Comparison of ENCODE assay signal across 1 cellular context in genomic region chr16:66601471-66601870, GRCh38.
TF ChIP-seq lines count a peak whose summit lies in the region.

No MANE protein-coding gene starts in this region.

TF ChIP-seq in HepG2, 621 proteins besides CTCF, POLR2A, EP300 and RAD21:
- no peak for TF ChIP-seq HNF4G (IDR thresholded peaks at IDR 0.05; ENCODE audit: borderline replicate concordance, low read depth, low read length)
- 0 out of 2 replicates have a peak, but pooled peaks have one; percentile 22 for TF ChIP-seq HNF4G (CRISPR knock-in tag; IDR thresholded peaks at IDR 0.05; ENCODE audit: borderline replicate concordance, low read depth)
- no peak for TF ChIP-seq BRF2 (CRISPR knock-in tag; IDR thresholded peaks at IDR 0.05)
- 0 out of 2 replicates have a peak, but pooled peaks have one; percentile 35 for TF ChIP-seq ZNF350 (CRISPR knock-in tag; IDR thresholded peaks at IDR 0.05; ENCODE audit: borderline replicate concordance, low read depth)
- TF ChIP-seq MAX (IDR thresholded peaks at IDR 0.05), result 0 out of 2 replicates have a peak, but pooled peaks have one; percentile 28
- no peak for TF ChIP-seq ZNF3 (CRISPR knock-in tag; IDR thresholded peaks at IDR 0.05)
- TF ChIP-seq GABPB1 (CRISPR knock-in tag; IDR thresholded peaks at IDR 0.05), result peak; percentile 31; the same call in 1 of the 2 replicates
- no peak for TF ChIP-seq HDAC6 (IDR thresholded peaks at IDR 0.05; ENCODE audit: low read depth, low read length)
- 0 out of 2 replicates have a peak, but pooled peaks have one; percentile 35 for TF ChIP-seq ZNF563 (CRISPR knock-in tag; IDR thresholded peaks at IDR 0.05)
- TF ChIP-seq ZNF883 (CRISPR knock-in tag; IDR thresholded peaks at IDR 0.05; ENCODE audit: not compliant biosample characterization), result no peak
- TF ChIP-seq ZNF687 (CRISPR knock-in tag; IDR thresholded peaks at IDR 0.05), result peak; percentile 74
- no peak for TF ChIP-seq ZNF773 (CRISPR knock-in tag; IDR thresholded peaks at IDR 0.05; ENCODE audit: borderline replicate concordance)
- no peak for TF ChIP-seq ZNF430 (CRISPR knock-in tag; IDR thresholded peaks at IDR 0.05)
- no peak for TF ChIP-seq PTBP1 (IDR thresholded peaks at IDR 0.05; ENCODE audit: low read depth, low read length, poor library complexity, severe bottlenecking)
